In the genomic region with DNA sequence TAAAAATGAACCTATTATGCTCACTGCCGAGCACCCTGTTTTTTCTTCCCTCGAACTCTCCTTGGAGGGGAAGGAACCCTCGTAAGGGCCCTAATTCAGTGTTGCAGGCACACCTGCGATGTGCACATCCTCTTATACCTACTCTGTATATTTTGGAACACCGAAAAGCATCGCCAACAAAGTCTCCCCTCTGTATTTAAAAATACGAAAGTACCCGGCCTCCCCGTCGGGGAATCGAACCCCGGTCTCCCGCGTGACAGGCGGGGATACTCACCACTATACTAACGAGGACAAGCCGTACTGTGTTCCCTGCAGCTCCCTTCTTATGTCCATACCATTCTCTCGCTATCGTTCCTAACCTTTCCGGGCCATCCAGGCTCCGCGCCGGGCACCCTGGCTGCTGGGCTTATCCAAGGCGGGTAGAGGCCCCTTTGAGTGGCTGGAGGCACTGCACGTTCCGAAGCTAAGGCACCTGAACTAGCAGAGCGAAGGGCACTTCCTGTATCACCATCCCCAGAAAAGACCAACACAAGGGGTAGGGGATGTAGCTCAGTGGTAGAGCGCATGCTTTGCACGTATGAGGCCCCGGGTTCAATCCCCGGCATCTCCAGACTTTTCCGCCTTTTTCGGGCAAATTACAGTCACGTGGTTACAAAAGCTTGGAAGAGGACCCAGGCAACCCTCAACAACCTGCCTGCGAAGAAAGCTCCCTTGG, we compare ENCODE assay signal across 8 cellular contexts. TPM values are rescaled to one million over a fixed set of nuclear protein-coding genes. Genes with fewer than 3 reads are reported as not detected.
A peak's percentile ranks its signal among the peaks of the same experiment; 100 is the strongest.
DNase-seq lines count a peak whose midpoint lies in the region; ATAC-seq and TF ChIP-seq lines count a peak whose summit lies in the region.

No MANE protein-coding gene starts in this region.

- TF ChIP-seq CTCF in SU-DHL-6 (IDR thresholded peaks at IDR 0.05; ENCODE audit: insufficient read depth, low read length, poor library complexity, severe bottlenecking): no peak
- TF ChIP-seq CTCF in mammary epithelial cell (conservative IDR thresholded peaks at IDR 0.05 in 1 of 2, IDR thresholded peaks at IDR 0.05 in 1 of 2; ENCODE audit: extremely low read depth in 1 of 2, insufficient read depth in 1 of 2, low read depth in 1 of 2, low read length in 2 of 2): no peak
- TF ChIP-seq CTCF in kidney epithelial cell (IDR thresholded peaks at IDR 0.05; ENCODE audit: insufficient read depth, low read length, poor library complexity, severe bottlenecking): no peak

- H3K9me3 ChIP-seq in SU-DHL-6 (ENCODE audit: insufficient read depth, low read length) (no peaks in the 10 kb centered on the region), mammary epithelial cell (replicated peaks; ENCODE audit: insufficient read depth, low read length) (no peaks in the 10 kb centered on the region)

- no TSS peak for BruUV-seq in mammary epithelial cell (replicated peaks; lab: Mats Ljungman, UMichigan)

- H3K4me2 ChIP-seq in SU-DHL-6 (ENCODE audit: low read depth, low read length, poor library complexity, severe bottlenecking) (peak overlapping the region; percentile 80), mammary epithelial cell (ENCODE audit: insufficient read depth, low read depth, low read length) (peak overlapping the region; percentile 86)

- peak overlapping the region; percentile 50 for H2AFZ ChIP-seq in SU-DHL-6 (ENCODE audit: low read depth, low read length, severe bottlenecking)
- H2AFZ ChIP-seq in mammary epithelial cell (ENCODE audit: low read depth, low read length): no peak overlapping the region

- H3K9me2 ChIP-seq in SU-DHL-6 (replicated peaks; ENCODE audit: insufficient read depth, low read length): no peaks in the 10 kb centered on the region

- ATAC-seq in GM18517 (IDR thresholded peaks at IDR 0.05; ENCODE audit: unreplicated experiment) (peak; percentile 62), HG03025 (IDR thresholded peaks at IDR 0.05; ENCODE audit: low FRiP score, unreplicated experiment) (peak; percentile 50)

- peak overlapping the region; percentile 53 for H3K4me3 ChIP-seq in SU-DHL-6 (ENCODE audit: insufficient read depth, low read length, poor library complexity, severe bottlenecking)
- peak overlapping the region; percentile 37 to 62 (median 58) for H3K4me3 ChIP-seq in mammary epithelial cell (replicated peaks in 1 of 3; ENCODE audit: insufficient read depth in 1 of 3, low read depth in 2 of 3, low read length in 3 of 3)
- peak overlapping the region; percentile 48 for H3K4me3 ChIP-seq in kidney epithelial cell (ENCODE audit: low read depth, low read length)

- dilution Hi-C loops in mammary epithelial cell (cut with HindIII; ENCODE audit: low sequenced_read_pairs): loop anchor here (5.0 kb wide), 1 partner anchor 73 kb away; no protein-coding TSS in a partner anchor

- 2% methylated on average over 33 of the region's 35 CpGs for WGBS in mammary epithelial cell (ENCODE audit: low coverage, missing lambda C conversion rate)

- DNase-seq in mammary epithelial cell (peak; percentile 91), kidney epithelial cell (ENCODE audit: low read depth) (no peak), NCI-H526 (lab: John Stamatoyannopoulos, UW) (no peak), UCSD-AML1 (lab: John Stamatoyannopoulos, UW; ENCODE audit: unreplicated experiment) (no peak)
- DNase-seq in stimulated activated CD4-positive, alpha-beta T cell treated with anti-CD3 and anti-CD28 coated beads, Interleukin-1b, Interleukin-23, amount 100 ng/mL, for 48 hours: peak; percentile 91

- CTCF ChIA-PET in mammary epithelial cell (lab: Charles Lee; ENCODE audit: low non-redundant PET): interaction anchor here (0.6 to 1.3 kb wide), 5 partner anchors 21 to 263 kb away, joined by 3 to 21 read pairs (median 4); a partner anchor contains a TSS

- H3F3A ChIP-seq in SU-DHL-6 (ENCODE audit: insufficient read depth): peaks cover 27% of the 10 kb centered on the region

- H3K9ac ChIP-seq in SU-DHL-6 (ENCODE audit: low read length): peak overlapping the region; percentile 67
- H3K9ac ChIP-seq in mammary epithelial cell (ENCODE audit: insufficient read depth, low read length): peak overlapping the region; percentile 85

- in situ Hi-C loops in mammary epithelial cell (cut with MboI; ENCODE audit: low sequenced_read_pairs in 2 of 2): no loop called here

- intact Hi-C loops in mammary epithelial cell (cut with micrococcal nuclease): loop anchor here (1.0 to 2.0 kb wide), 6 partner anchors 12 to 77 kb away; a partner anchor contains a TSS

- H3K27me3 ChIP-seq in SU-DHL-6 (ENCODE audit: low read length) (no peaks in the 10 kb centered on the region), mammary epithelial cell (ENCODE audit: insufficient read depth, low read length) (no peaks in the 10 kb centered on the region), kidney epithelial cell (ENCODE audit: control insufficient read depth, insufficient read depth, low read length) (no peaks in the 10 kb centered on the region)

- H3K79me2 ChIP-seq in SU-DHL-6 (ENCODE audit: insufficient read depth, low read length): no peaks in the 10 kb centered on the region
- no peaks in the 10 kb centered on the region for H3K79me2 ChIP-seq in mammary epithelial cell (ENCODE audit: insufficient read depth, low read length)

- H4K20me1 ChIP-seq in SU-DHL-6 (ENCODE audit: low read depth, low read length) (no peaks in the 10 kb centered on the region), mammary epithelial cell (ENCODE audit: insufficient read depth, low read length) (no peaks in the 10 kb centered on the region)

- H3K27ac ChIP-seq in SU-DHL-6 (ENCODE audit: low read depth, low read length) (peak overlapping the region; percentile 86), mammary epithelial cell (ENCODE audit: insufficient read depth, low read depth, low read length) (peak overlapping the region; percentile 96)

- peaks cover 33% of the 10 kb centered on the region for H3K4me1 ChIP-seq in mammary epithelial cell (ENCODE audit: insufficient read depth, low read length)

- H3K36me3 ChIP-seq in SU-DHL-6 (ENCODE audit: low read length): no peaks in the 10 kb centered on the region
- H3K36me3 ChIP-seq in mammary epithelial cell (ENCODE audit: insufficient read depth, low read length): no peaks in the 10 kb centered on the region
- H3K36me3 ChIP-seq in kidney epithelial cell (ENCODE audit: control insufficient read depth, insufficient read depth, low read length): no peaks in the 10 kb centered on the region

RNA-seq across cellular contexts. Expression of a gene that starts 25.1 kb away (rescaled TPM):
- total RNA-seq in mammary epithelial cell: 1,000 to 10,000 TPM; 1,187 to 2,186 TPM
- polyA plus RNA-seq in mammary epithelial cell: 3,278 TPM
- 2,197 TPM for polyA minus RNA-seq in mammary epithelial cell
- total RNA-seq in kidney epithelial cell: 1,369 and 1,432 TPM in 2 replicates

RNA-seq across cellular contexts. Expression of a gene that starts 49.3 kb away (rescaled TPM):
- total RNA-seq in mammary epithelial cell (10 to 100 TPM; 15.8 to 21.8 TPM), kidney epithelial cell (18.3 and 21.2 TPM in 2 replicates)
- polyA plus RNA-seq in mammary epithelial cell: 13.4 TPM
- 35.5 TPM for polyA minus RNA-seq in mammary epithelial cell

RNA-seq across cellular contexts. Expression of a gene that starts 53.9 kb away (rescaled TPM):
- 10 to 100 TPM in 1 of 2 donors, 1 to 10 TPM in 1; 8.2 to 18.4 TPM for total RNA-seq in mammary epithelial cell
- polyA plus RNA-seq in mammary epithelial cell: 13.9 TPM
- polyA minus RNA-seq in mammary epithelial cell: 36.4 TPM
- total RNA-seq in kidney epithelial cell: 6.0 and 7.3 TPM in 2 replicates

Comparison
In these comparisons a context has a peak if more than half of its experiments do, and no peak if none do; other contexts are left out.
1. DNase-seq: peak in mammary epithelial cell (single experiment) and stimulated activated CD4-positive, alpha-beta T cell treated with anti-CD3 and anti-CD28 coated beads, Interleukin-1b, Interleukin-23, amount 100 ng/mL, for 48 hours (single experiment); none in kidney epithelial cell (single experiment), NCI-H526 (0 of 2) and UCSD-AML1 (single experiment).
2. Peak in every context shown above with its lines, with median percentiles within 50 percentile points of each other: H3K4me3 ChIP-seq.